In the genomic region with DNA sequence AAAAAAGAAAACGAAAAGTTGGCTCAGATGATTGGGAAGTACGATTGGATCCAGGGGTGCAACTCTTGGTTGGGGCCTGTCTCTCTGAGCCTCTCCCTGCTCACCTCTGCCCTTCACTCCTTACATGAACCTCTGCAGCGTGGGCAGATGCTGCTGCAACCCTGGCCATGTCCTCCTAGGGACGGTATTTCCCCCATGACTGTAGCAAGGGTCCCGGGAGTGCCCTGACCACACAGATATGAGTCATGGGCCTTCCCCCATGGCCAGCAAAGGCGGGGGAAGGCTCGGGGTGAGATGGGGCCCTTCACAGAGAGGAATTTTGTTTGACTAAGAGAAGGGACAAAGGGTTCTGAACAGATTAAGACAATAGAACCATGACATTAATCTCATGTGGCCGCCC, we compare ENCODE assay signal across 8 cellular contexts.
DNase-seq lines count a peak whose midpoint lies in the region; ATAC-seq and TF ChIP-seq lines count a peak whose summit lies in the region.

No MANE protein-coding gene starts in this region.

- H3K9me3 Mint-ChIP-seq in activated naive CD8-positive, alpha-beta T cell treated with anti-CD3 and anti-CD28 coated beads, Interleukin-2, amount 50 U/mL, for 24 hours: no peaks in the 10 kb centered on the region

- peak; percentile 89 for ATAC-seq in GM18502 (IDR thresholded peaks at IDR 0.05; ENCODE audit: poor library complexity, unreplicated experiment)
- peak; percentile 94 for ATAC-seq in activated naive CD8-positive, alpha-beta T cell treated with anti-CD3 and anti-CD28 coated beads, Interleukin-2, amount 50 U/mL, for 24 hours
- no peak for ATAC-seq in gastroesophageal sphincter

- no peak overlapping the region for H3K27ac ChIP-seq in gastroesophageal sphincter

- peaks cover 66% of the 10 kb centered on the region for H3K36me3 Mint-ChIP-seq in activated naive CD8-positive, alpha-beta T cell treated with anti-CD3 and anti-CD28 coated beads, Interleukin-2, amount 50 U/mL, for 24 hours (ENCODE audit: low read depth)

- WGBS in gastroesophageal sphincter (ENCODE audit: low coverage in 1 of 2), 2 donors: 61 to 81% methylated on average over 4 of the region's 8 CpGs

- TF ChIP-seq EP300 in gastroesophageal sphincter (IDR thresholded peaks at IDR 0.05): no peak

- H3K4me3 Mint-ChIP-seq in activated naive CD8-positive, alpha-beta T cell treated with anti-CD3 and anti-CD28 coated beads, Interleukin-2, amount 50 U/mL, for 24 hours: peak overlapping the region; percentile 47

- H3K27me3 Mint-ChIP-seq in activated naive CD8-positive, alpha-beta T cell treated with anti-CD3 and anti-CD28 coated beads, Interleukin-2, amount 50 U/mL, for 24 hours: no peaks in the 10 kb centered on the region

- no peaks in the 10 kb centered on the region for H3K36me3 ChIP-seq in HAP-1 (replicated peaks)
- H3K36me3 ChIP-seq in gastroesophageal sphincter: no peaks in the 10 kb centered on the region

- H3K9me3 ChIP-seq in HAP-1: no peaks in the 10 kb centered on the region
- no peaks in the 10 kb centered on the region for H3K9me3 ChIP-seq in gastroesophageal sphincter

- H3K4me1 Mint-ChIP-seq in activated naive CD8-positive, alpha-beta T cell treated with anti-CD3 and anti-CD28 coated beads, Interleukin-2, amount 50 U/mL, for 24 hours: peaks cover 99% of the 10 kb centered on the region

- H3K27ac Mint-ChIP-seq in activated naive CD8-positive, alpha-beta T cell treated with anti-CD3 and anti-CD28 coated beads, Interleukin-2, amount 50 U/mL, for 24 hours: peak overlapping the region; percentile 97

- in situ Hi-C loops in HAP-1 (cut with MboI; ENCODE audit: low sequenced_read_pairs): no loop called here

- TF ChIP-seq CTCF in gastroesophageal sphincter (IDR thresholded peaks at IDR 0.05): no peak

- peaks cover 12% of the 10 kb centered on the region for H3K4me1 ChIP-seq in HAP-1
- peaks cover 0 to 46% (median 0%) of the 10 kb centered on the region in 3 donors for H3K4me1 ChIP-seq in gastroesophageal sphincter

- no peak for TF ChIP-seq POLR2A in gastroesophageal sphincter (IDR thresholded peaks at IDR 0.05)

- H3K4me3 ChIP-seq in HAP-1 (no peak overlapping the region), gastroesophageal sphincter (no peak overlapping the region)

- H3K27me3 ChIP-seq in HAP-1 (ENCODE audit: low read depth) (no peaks in the 10 kb centered on the region), gastroesophageal sphincter (no peaks in the 10 kb centered on the region)

- DNase-seq in HAP-1 (ENCODE audit: low spot score in 2 of 2) (peak; percentile 19 to 61), MV-4-11 (lab: John Stamatoyannopoulos, UW) (peak; percentile 45), non-pigmented ciliary epithelial cell (ENCODE audit: low read depth) (peak; percentile 63), NCI-H1694 treated with DMSO at 0.1 percent for 48 hours (lab: John Stamatoyannopoulos, UW) (no peak), OCI-M2 (lab: John Stamatoyannopoulos, UW; ENCODE audit: unreplicated experiment) (no peak)
- DNase-seq in activated naive CD8-positive, alpha-beta T cell treated with anti-CD3 and anti-CD28 coated beads, Interleukin-2, amount 50 U/mL, for 24 hours: peak; percentile 83

Comparison
In these comparisons a context has a peak if more than half of its experiments do, and no peak if none do; other contexts are left out.
1. DNase-seq: peak in HAP-1 (2 of 2), MV-4-11 (single experiment), activated naive CD8-positive, alpha-beta T cell treated with anti-CD3 and anti-CD28 coated beads, Interleukin-2, amount 50 U/mL, for 24 hours (single experiment) and non-pigmented ciliary epithelial cell (single experiment); none in NCI-H1694 treated with DMSO at 0.1 percent for 48 hours (single experiment) and OCI-M2 (single experiment).